ENCODE assay signal across 18 cellular contexts in the genomic region with DNA sequence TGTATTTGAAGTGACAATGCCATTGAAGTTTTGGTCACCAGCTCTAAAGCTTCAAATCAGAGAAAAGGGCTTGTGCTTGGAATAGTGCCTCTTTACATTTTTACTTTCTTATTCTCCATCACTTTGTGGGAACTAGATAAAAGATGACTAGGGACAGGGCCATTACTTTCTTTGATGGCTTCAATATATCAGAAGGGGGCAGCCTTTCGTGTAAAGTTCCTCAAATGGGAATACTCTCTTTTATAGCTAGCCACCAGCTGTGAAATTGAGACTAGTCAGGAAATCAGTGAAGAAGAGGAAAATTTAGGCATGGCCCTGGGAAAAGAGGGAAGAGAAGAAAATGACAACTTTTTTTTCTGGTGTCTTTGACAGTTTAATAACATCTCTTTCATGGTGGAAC.
A peak's percentile ranks its signal among the peaks of the same experiment; 100 is the strongest.
DNase-seq lines count a peak whose midpoint lies in the region; ATAC-seq lines count a peak whose summit lies in the region.
"Had no signal": no experiment of that assay in that cellular context is flagged by ENCODE, and none has a peak within 500 bp of the region (broad histone marks: within the 10 kb centered on the region; RNA-seq: fewer than 3 reads in every experiment).

No MANE protein-coding gene starts in this region.

- no peak for ATAC-seq in GM18520 (IDR thresholded peaks at IDR 0.05; ENCODE audit: unreplicated experiment)

- peak; percentile 8 for DNase-seq in NCI-H146 (lab: John Stamatoyannopoulos, UW)
- DNase-seq in NCI-H146 treated with DMSO at 0.1 percent for 48 hours (lab: John Stamatoyannopoulos, UW; ENCODE audit: unreplicated experiment) = no peak
- DNase-seq in OCI-M1 (lab: John Stamatoyannopoulos, UW) = peak; percentile 17
- peak; percentile 24 for DNase-seq in iPS-NIHi7 (ENCODE audit: extremely low spot score)
- no peak for DNase-seq in T1000 (lab: John Stamatoyannopoulos, UW)
- DNase-seq in occipital lobe (lab: John Stamatoyannopoulos, UW) = no peak
- DNase-seq: 8988T, Calu3, HFFc6, MM.1S, NCI-H1694 treated with DMSO at 0.1 percent for 48 hours, NCI-H2081, NCI-H2171 treated with DMSO at 0.1 percent for 48 hours, NCI-H345, NCI-H524, NCI-H774, SIG-M5 had no signal

Comparison
In these comparisons a context has a peak if more than half of its experiments do, and no peak if none do; other contexts are left out.
1. DNase-seq: peak in NCI-H146 (single experiment), OCI-M1 (single experiment) and iPS-NIHi7 (single experiment); none in NCI-H146 treated with DMSO at 0.1 percent for 48 hours (single experiment), T1000 (single experiment) and occipital lobe (single experiment).